15 cellular contexts compared by ENCODE assay signal in genomic region chr1:8113257-8114220, GRCh38.
DNase-seq lines count a peak whose midpoint lies in the region; ATAC-seq, FAIRE-seq and TF ChIP-seq lines count a peak whose summit lies in the region.
"Had no signal": no experiment of that assay in that cellular context is flagged by ENCODE, and none has a peak within 500 bp of the region (broad histone marks: within the 10 kb centered on the region; RNA-seq: fewer than 3 reads in every experiment).

No MANE protein-coding gene starts in this region.

- H3K4me3 ChIP-seq in keratinocyte (ENCODE audit: control insufficient read depth in 2 of 3, extremely low read depth in 1 of 3, insufficient read depth in 2 of 3, low read depth in 1 of 3, low read length in 3 of 3) (no peak overlapping the region), tibial nerve (no peak overlapping the region)

- no peaks in the 10 kb centered on the region for H3K9me1 ChIP-seq in keratinocyte (ENCODE audit: control insufficient read depth, extremely low read depth, insufficient read depth, low read length)

- no peaks in the 10 kb centered on the region for H3K79me2 ChIP-seq in keratinocyte (ENCODE audit: control insufficient read depth, insufficient read depth, low read length)

- TF ChIP-seq CTCF in brain (conservative IDR thresholded peaks at IDR 0.05) = no peak
- no peak for TF ChIP-seq CTCF in keratinocyte (optimal IDR thresholded peaks at IDR 0.05 in 1 of 3, IDR thresholded peaks at IDR 0.05 in 1 of 3, conservative IDR thresholded peaks at IDR 0.05 in 1 of 3; ENCODE audit: extremely low read depth in 1 of 3, insufficient read depth in 2 of 3, low read length in 3 of 3)
- TF ChIP-seq CTCF in tibial nerve (IDR thresholded peaks at IDR 0.05) = peak in 3 of 5 experiments; percentile 8 to 26 (median 25)

- no peak overlapping the region for H3K9ac ChIP-seq in keratinocyte (ENCODE audit: control insufficient read depth, extremely low read depth, insufficient read depth, low read length)

- dilution Hi-C loops in keratinocyte (cut with MboI; ENCODE audit: extremely low pct_ligation_motif_present, low sequenced_read_pairs) = no loop called here

- H3K36me3 Mint-ChIP-seq in brain = no peaks in the 10 kb centered on the region
- no peaks in the 10 kb centered on the region for H3K36me3 Mint-ChIP-seq in stimulated activated naive B cell treated with anti-CD40 and anti-IgM and Interleukin-4, amounts not matched to agents 10 μg/mL and 1 μg/mL and 100 μg/mL, for 72 hours

- FAIRE-seq in keratinocyte (lab: Jason Lieb, UNC) = no peak

- peaks cover 6% of the 10 kb centered on the region for H3K27me3 Mint-ChIP-seq in brain
- peaks cover 5 to 8% of the 10 kb centered on the region in 2 donors for H3K27me3 Mint-ChIP-seq in stimulated activated naive B cell treated with anti-CD40 and anti-IgM and Interleukin-4, amounts not matched to agents 10 μg/mL and 1 μg/mL and 100 μg/mL, for 72 hours
- H3K27me3 Mint-ChIP-seq: stimulated activated naive CD8-positive, alpha-beta T cell treated with anti-CD3 and anti-CD28 coated beads, Interleukin-15, Interleukin-2, amounts not matched to agents 100 ng/mL and 50 ng/mL, for 24 hours had no signal

- H3K4me2 ChIP-seq in keratinocyte (ENCODE audit: control insufficient read depth, extremely low read depth, insufficient read depth, low read depth, low read length) = no peak overlapping the region

- H3K27me3 ChIP-seq in keratinocyte (ENCODE audit: control insufficient read depth, extremely low read depth, insufficient read depth, low read length) = no peaks in the 10 kb centered on the region
- H3K27me3 ChIP-seq in tibial nerve = no peaks in the 10 kb centered on the region
- H3K27me3 ChIP-seq: heart left ventricle had no signal

- H3K4me3 Mint-ChIP-seq in brain = peak overlapping the region in 1 of 5 experiments; percentile 18
- no peak overlapping the region for H3K4me3 Mint-ChIP-seq in stimulated activated naive B cell treated with anti-CD40 and anti-IgM and Interleukin-4, amounts not matched to agents 10 μg/mL and 1 μg/mL and 100 μg/mL, for 72 hours
- H3K4me3 Mint-ChIP-seq: activated CD4-positive, alpha-beta T cell treated with anti-CD3 and anti-CD28 coated beads, Interleukin-2, amount 10 ng/mL, durations not matched to agents 24 days and 14 days; stimulated activated naive CD8-positive, alpha-beta T cell treated with anti-CD3 and anti-CD28 coated beads, Interleukin-15, Interleukin-2, amounts not matched to agents 100 ng/mL and 50 ng/mL, for 24 hours had no signal

- WGBS in tibial nerve, 2 donors = 40 to 42% methylated on average over 14 to 17 of the region's 17 CpGs

- ATAC-seq in stimulated activated naive B cell treated with anti-CD40 and anti-IgM and Interleukin-4, amounts not matched to agents 10 μg/mL and 1 μg/mL and 100 μg/mL, for 72 hours (replicated peaks) = no peak

- H3K27ac Mint-ChIP-seq in brain = peak overlapping the region in 4 of 5 experiments; percentile 17 to 86 (median 66)
- H3K27ac Mint-ChIP-seq in stimulated activated naive B cell treated with anti-CD40 and anti-IgM and Interleukin-4, amounts not matched to agents 10 μg/mL and 1 μg/mL and 100 μg/mL, for 72 hours = no peak overlapping the region
- H3K27ac Mint-ChIP-seq: activated CD4-positive, alpha-beta T cell treated with anti-CD3 and anti-CD28 coated beads, Interleukin-2, amount 10 ng/mL, durations not matched to agents 24 days and 14 days; stimulated activated naive CD8-positive, alpha-beta T cell treated with anti-CD3 and anti-CD28 coated beads, Interleukin-15, Interleukin-2, amounts not matched to agents 100 ng/mL and 50 ng/mL, for 24 hours had no signal

- H3K4me1 ChIP-seq in keratinocyte (ENCODE audit: control insufficient read depth, extremely low read depth, insufficient read depth, low read length) (no peaks in the 10 kb centered on the region), tibial nerve (peaks cover 0 to 53% (median 29%) of the 10 kb centered on the region in 4 donors)

- H3K9me3 ChIP-seq in keratinocyte (ENCODE audit: control insufficient read depth, low read depth, low read length) (no peaks in the 10 kb centered on the region), tibial nerve (peaks cover 0 to 7% (median 0%) of the 10 kb centered on the region in 4 donors)

- no peaks in the 10 kb centered on the region for H3K36me3 ChIP-seq in keratinocyte (ENCODE audit: control insufficient read depth in 2 of 2, extremely low read depth in 1 of 2, insufficient read depth in 2 of 2, low read length in 2 of 2)
- no peaks in the 10 kb centered on the region for H3K36me3 ChIP-seq in tibial nerve
- H3K36me3 ChIP-seq: heart left ventricle had no signal

- H2AFZ ChIP-seq in keratinocyte (ENCODE audit: control insufficient read depth, low read length) = peak overlapping the region; percentile 27

- DNase-seq in NCI-H524 (lab: John Stamatoyannopoulos, UW) = peak; percentile 37 to 64
- no peak for DNase-seq in NCI-H524 treated with DMSO at 0.1 percent for 48 hours (lab: John Stamatoyannopoulos, UW)
- DNase-seq in keratinocyte (ENCODE audit: low read depth, low spot score) = no peak
- DNase-seq in tibial nerve (ENCODE audit: low spot score in 2 of 2) = no peak
- no peak for DNase-seq in effector CD8-positive, alpha-beta T cell (lab: John Stamatoyannopoulos, UW)
- DNase-seq in NCI-H82 treated with DMSO at 0.1 percent for 48 hours (lab: John Stamatoyannopoulos, UW; ENCODE audit: unreplicated experiment) = no peak
- no peak for DNase-seq in stimulated activated naive B cell treated with anti-CD40 and anti-IgM and Interleukin-4, amounts not matched to agents 10 μg/mL and 1 μg/mL and 100 μg/mL, for 72 hours
- DNase-seq: 8988T; activated CD4-positive, alpha-beta T cell treated with anti-CD3 and anti-CD28 coated beads, Interleukin-2, amount 10 ng/mL, durations not matched to agents 24 days and 14 days; cortex of kidney; DMS153; stimulated activated CD4-positive, alpha-beta T cell treated with anti-CD3 and anti-CD28 coated beads, Interleukin-4, amount 100 ng/mL, for 1 hour had no signal

- H4K20me1 ChIP-seq in keratinocyte (ENCODE audit: control insufficient read depth, extremely low read depth, insufficient read depth, low read length) = no peaks in the 10 kb centered on the region

- H3K27ac ChIP-seq in keratinocyte (ENCODE audit: control insufficient read depth, insufficient read depth, low read length) = no peak overlapping the region
- H3K27ac ChIP-seq in tibial nerve = peak overlapping the region in 3 of 4 donors; percentile 63 to 76 (median 65)

- H3K4me1 Mint-ChIP-seq in brain = peaks cover 17% of the 10 kb centered on the region
- no peaks in the 10 kb centered on the region for H3K4me1 Mint-ChIP-seq in stimulated activated naive B cell treated with anti-CD40 and anti-IgM and Interleukin-4, amounts not matched to agents 10 μg/mL and 1 μg/mL and 100 μg/mL, for 72 hours

- TF ChIP-seq POLR2A in tibial nerve (IDR thresholded peaks at IDR 0.05) = no peak

- peak in 1 of 2 donors; percentile 48 for TF ChIP-seq EP300 in tibial nerve (IDR thresholded peaks at IDR 0.05)

- H3K9me3 Mint-ChIP-seq in brain = peaks cover 0 to 14% (median 7%) of the 10 kb centered on the region in 5 experiments
- H3K9me3 Mint-ChIP-seq in stimulated activated naive B cell treated with anti-CD40 and anti-IgM and Interleukin-4, amounts not matched to agents 10 μg/mL and 1 μg/mL and 100 μg/mL, for 72 hours = no peaks in the 10 kb centered on the region
- H3K9me3 Mint-ChIP-seq: stimulated activated naive CD8-positive, alpha-beta T cell treated with anti-CD3 and anti-CD28 coated beads, Interleukin-15, Interleukin-2, amounts not matched to agents 100 ng/mL and 50 ng/mL, for 24 hours had no signal

Comparison
In these comparisons a context has a peak if more than half of its experiments do, and no peak if none do; other contexts are left out.
1. DNase-seq: peak in NCI-H524 (2 of 2); none in NCI-H524 treated with DMSO at 0.1 percent for 48 hours (single experiment), keratinocyte (single experiment), tibial nerve (0 of 2), effector CD8-positive, alpha-beta T cell (single experiment), NCI-H82 treated with DMSO at 0.1 percent for 48 hours (single experiment) and stimulated activated naive B cell treated with anti-CD40 and anti-IgM and Interleukin-4, amounts not matched to agents 10 μg/mL and 1 μg/mL and 100 μg/mL, for 72 hours (single experiment).
2. CTCF ChIP-seq: peak in tibial nerve (3 of 5); none in brain (0 of 2) and keratinocyte (0 of 3).